In genomic region chr3:196739671-196740475, GRCh38 we compare ENCODE assay signal across 1 cellular context.
TF ChIP-seq lines count a peak whose summit lies in the region.

Gene PAK2, plus strand, starts transcription at chr3:196739857. Its CDS starts 42,790 bp downstream, at chr3:196782647.

TF ChIP-seq in HepG2, 621 proteins besides CTCF, POLR2A, EP300 and RAD21 (continued from another document and continues in another):
- no peak; the same call in 1 of the 2 replicates for TF ChIP-seq RERE (CRISPR knock-in tag; IDR thresholded peaks at IDR 0.05; ENCODE audit: low read depth)
- TF ChIP-seq CHD4 (IDR thresholded peaks at IDR 0.05; ENCODE audit: borderline replicate concordance, low read length) = no peak
- TF ChIP-seq RFXANK (CRISPR knock-in tag; IDR thresholded peaks at IDR 0.05) = no peak
- no peak; the same call in 1 of the 2 replicates for TF ChIP-seq HNF1B (CRISPR knock-in tag; IDR thresholded peaks at IDR 0.05)
- TF ChIP-seq, protein P1, sequence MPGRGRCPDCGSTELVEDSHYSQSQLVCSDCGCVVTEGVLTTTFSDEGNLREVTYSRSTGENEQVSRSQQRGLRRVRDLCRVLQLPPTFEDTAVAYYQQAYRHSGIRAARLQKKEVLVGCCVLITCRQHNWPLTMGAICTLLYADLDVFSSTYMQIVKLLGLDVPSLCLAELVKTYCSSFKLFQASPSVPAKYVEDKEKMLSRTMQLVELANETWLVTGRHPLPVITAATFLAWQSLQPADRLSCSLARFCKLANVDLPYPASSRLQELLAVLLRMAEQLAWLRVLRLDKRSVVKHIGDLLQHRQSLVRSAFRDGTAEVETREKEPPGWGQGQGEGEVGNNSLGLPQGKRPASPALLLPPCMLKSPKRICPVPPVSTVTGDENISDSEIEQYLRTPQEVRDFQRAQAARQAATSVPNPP (CRISPR knock-in tag; IDR thresholded peaks at IDR 0.05) = no peak
- TF ChIP-seq U2AF1 (optimal IDR thresholded peaks at IDR 0.05; ENCODE audit: low read depth, low read length) = no peak
- no peak for TF ChIP-seq ZNF740 (CRISPR knock-in tag; IDR thresholded peaks at IDR 0.05)
- no peak for TF ChIP-seq RFX1 (IDR thresholded peaks at IDR 0.05)
- no peak for TF ChIP-seq GATAD2A (CRISPR knock-in tag; IDR thresholded peaks at IDR 0.05)
- TF ChIP-seq SIN3A (IDR thresholded peaks at IDR 0.05; ENCODE audit: borderline replicate concordance, low read depth, low read length) = no peak; the same call in 1 of the 2 replicates
- no peak for TF ChIP-seq CENPX (CRISPR knock-in tag; IDR thresholded peaks at IDR 0.05)
- no peak for TF ChIP-seq ZNF576 (CRISPR knock-in tag; IDR thresholded peaks at IDR 0.05)
- TF ChIP-seq FOXC1 (CRISPR knock-in tag; IDR thresholded peaks at IDR 0.05; ENCODE audit: borderline replicate concordance) = no peak
- TF ChIP-seq, protein P2, sequence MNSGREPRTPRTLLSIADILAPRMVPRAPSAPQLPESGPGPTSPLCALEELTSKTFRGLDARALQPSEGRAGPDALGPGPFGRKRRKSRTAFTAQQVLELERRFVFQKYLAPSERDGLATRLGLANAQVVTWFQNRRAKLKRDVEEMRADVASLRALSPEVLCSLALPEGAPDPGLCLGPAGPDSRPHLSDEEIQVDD (CRISPR knock-in tag; IDR thresholded peaks at IDR 0.05; ENCODE audit: borderline replicate concordance) = no peak
- TF ChIP-seq, protein P3, sequence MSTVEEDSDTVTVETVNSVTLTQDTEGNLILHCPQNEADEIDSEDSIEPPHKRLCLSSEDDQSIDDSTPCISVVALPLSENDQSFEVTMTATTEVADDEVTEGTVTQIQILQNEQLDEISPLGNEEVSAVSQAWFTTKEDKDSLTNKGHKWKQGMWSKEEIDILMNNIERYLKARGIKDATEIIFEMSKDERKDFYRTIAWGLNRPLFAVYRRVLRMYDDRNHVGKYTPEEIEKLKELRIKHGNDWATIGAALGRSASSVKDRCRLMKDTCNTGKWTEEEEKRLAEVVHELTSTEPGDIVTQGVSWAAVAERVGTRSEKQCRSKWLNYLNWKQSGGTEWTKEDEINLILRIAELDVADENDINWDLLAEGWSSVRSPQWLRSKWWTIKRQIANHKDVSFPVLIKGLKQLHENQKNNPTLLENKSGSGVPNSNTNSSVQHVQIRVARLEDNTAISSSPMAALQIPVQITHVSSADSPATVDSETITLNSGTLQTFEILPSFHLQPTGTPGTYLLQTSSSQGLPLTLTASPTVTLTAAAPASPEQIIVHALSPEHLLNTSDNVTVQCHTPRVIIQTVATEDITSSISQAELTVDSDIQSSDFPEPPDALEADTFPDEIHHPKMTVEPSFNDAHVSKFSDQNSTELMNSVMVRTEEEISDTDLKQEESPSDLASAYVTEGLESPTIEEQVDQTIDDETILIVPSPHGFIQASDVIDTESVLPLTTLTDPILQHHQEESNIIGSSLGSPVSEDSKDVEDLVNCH (CRISPR knock-in tag; IDR thresholded peaks at IDR 0.05) = no peak
- TF ChIP-seq ZNF256 (CRISPR knock-in tag; conservative IDR thresholded peaks at IDR 0.05) = no peak
- no peak for TF ChIP-seq HHEX (CRISPR knock-in tag; IDR thresholded peaks at IDR 0.05)
- TF ChIP-seq ZNF501 (CRISPR knock-in tag; IDR thresholded peaks at IDR 0.05) = no peak; the same call in 1 of the 2 replicates
- no peak for TF ChIP-seq ZNF891 (CRISPR knock-in tag; IDR thresholded peaks at IDR 0.05)
- TF ChIP-seq, protein P4, sequence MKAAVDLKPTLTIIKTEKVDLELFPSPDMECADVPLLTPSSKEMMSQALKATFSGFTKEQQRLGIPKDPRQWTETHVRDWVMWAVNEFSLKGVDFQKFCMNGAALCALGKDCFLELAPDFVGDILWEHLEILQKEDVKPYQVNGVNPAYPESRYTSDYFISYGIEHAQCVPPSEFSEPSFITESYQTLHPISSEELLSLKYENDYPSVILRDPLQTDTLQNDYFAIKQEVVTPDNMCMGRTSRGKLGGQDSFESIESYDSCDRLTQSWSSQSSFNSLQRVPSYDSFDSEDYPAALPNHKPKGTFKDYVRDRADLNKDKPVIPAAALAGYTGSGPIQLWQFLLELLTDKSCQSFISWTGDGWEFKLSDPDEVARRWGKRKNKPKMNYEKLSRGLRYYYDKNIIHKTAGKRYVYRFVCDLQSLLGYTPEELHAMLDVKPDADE (CRISPR knock-in tag; IDR thresholded peaks at IDR 0.05) = 0 out of 2 replicates have a peak, but pooled peaks have one; percentile 43
- TF ChIP-seq, protein P5, sequence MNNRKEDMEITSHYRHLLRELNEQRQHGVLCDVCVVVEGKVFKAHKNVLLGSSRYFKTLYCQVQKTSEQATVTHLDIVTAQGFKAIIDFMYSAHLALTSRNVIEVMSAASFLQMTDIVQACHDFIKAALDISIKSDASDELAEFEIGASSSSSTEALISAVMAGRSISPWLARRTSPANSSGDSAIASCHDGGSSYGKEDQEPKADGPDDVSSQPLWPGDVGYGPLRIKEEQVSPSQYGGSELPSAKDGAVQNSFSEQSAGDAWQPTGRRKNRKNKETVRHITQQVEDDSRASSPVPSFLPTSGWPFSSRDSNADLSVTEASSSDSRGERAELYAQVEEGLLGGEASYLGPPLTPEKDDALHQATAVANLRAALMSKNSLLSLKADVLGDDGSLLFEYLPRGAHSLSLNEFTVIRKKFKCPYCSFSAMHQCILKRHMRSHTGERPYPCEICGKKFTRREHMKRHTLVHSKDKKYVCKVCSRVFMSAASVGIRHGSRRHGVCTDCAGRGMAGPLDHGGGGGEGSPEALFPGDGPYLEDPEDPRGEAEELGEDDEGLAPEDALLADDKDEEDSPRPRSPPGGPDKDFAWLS (CRISPR knock-in tag; IDR thresholded peaks at IDR 0.05; ENCODE audit: borderline replicate concordance) = no peak
- TF ChIP-seq EZH2 (conservative IDR thresholded peaks at IDR 0.05; ENCODE audit: low read depth, low read length) = no peak
- TF ChIP-seq, protein P6, sequence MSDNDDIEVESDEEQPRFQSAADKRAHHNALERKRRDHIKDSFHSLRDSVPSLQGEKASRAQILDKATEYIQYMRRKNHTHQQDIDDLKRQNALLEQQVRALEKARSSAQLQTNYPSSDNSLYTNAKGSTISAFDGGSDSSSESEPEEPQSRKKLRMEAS (IDR thresholded peaks at IDR 0.05) = peak; percentile 65
- TF ChIP-seq NFRKB (IDR thresholded peaks at IDR 0.05) = no peak
- no peak for TF ChIP-seq NR2F2 (IDR thresholded peaks at IDR 0.05; ENCODE audit: borderline replicate concordance, low read depth)
- TF ChIP-seq, protein P7, sequence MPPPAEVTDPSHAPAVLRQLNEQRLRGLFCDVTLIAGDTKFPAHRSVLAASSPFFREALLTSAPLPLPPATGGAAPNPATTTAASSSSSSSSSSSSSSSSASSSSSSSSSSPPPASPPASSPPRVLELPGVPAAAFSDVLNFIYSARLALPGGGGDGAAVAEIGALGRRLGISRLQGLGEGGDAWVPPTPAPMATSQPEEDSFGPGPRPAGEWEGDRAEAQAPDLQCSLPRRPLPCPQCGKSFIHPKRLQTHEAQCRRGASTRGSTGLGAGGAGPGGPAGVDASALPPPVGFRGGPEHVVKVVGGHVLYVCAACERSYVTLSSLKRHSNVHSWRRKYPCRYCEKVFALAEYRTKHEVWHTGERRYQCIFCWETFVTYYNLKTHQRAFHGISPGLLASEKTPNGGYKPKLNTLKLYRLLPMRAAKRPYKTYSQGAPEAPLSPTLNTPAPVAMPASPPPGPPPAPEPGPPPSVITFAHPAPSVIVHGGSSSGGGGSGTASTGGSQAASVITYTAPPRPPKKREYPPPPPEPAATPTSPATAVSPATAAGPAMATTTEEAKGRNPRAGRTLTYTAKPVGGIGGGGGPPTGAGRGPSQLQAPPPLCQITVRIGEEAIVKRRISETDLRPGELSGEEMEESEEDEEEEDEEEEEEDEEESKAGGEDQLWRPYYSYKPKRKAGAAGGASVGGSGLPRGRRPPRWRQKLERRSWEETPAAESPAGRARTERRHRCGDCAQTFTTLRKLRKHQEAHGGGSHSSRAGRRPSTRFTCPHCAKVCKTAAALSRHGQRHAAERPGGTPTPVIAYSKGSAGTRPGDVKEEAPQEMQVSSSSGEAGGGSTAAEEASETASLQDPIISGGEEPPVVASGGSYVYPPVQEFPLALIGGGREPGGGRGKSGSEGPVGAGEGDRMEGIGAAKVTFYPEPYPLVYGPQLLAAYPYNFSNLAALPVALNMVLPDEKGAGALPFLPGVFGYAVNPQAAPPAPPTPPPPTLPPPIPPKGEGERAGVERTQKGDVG (CRISPR knock-in tag; IDR thresholded peaks at IDR 0.05; ENCODE audit: borderline replicate concordance) = no peak
- TF ChIP-seq KMT2A (CRISPR knock-in tag; IDR thresholded peaks at IDR 0.05) = peak; percentile 87
- TF ChIP-seq, protein P8, sequence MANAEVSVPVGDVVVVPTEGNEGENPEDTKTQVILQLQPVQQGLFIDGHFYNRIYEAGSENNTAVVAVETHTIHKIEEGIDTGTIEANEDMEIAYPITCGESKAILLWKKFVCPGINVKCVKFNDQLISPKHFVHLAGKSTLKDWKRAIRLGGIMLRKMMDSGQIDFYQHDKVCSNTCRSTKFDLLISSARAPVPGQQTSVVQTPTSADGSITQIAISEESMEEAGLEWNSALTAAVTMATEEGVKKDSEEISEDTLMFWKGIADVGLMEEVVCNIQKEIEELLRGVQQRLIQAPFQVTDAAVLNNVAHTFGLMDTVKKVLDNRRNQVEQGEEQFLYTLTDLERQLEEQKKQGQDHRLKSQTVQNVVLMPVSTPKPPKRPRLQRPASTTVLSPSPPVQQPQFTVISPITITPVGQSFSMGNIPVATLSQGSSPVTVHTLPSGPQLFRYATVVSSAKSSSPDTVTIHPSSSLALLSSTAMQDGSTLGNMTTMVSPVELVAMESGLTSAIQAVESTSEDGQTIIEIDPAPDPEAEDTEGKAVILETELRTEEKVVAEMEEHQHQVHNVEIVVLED (CRISPR knock-in tag; IDR thresholded peaks at IDR 0.05; ENCODE audit: borderline replicate concordance) = no peak; the same call in 1 of the 2 replicates
